In the genomic region with DNA sequence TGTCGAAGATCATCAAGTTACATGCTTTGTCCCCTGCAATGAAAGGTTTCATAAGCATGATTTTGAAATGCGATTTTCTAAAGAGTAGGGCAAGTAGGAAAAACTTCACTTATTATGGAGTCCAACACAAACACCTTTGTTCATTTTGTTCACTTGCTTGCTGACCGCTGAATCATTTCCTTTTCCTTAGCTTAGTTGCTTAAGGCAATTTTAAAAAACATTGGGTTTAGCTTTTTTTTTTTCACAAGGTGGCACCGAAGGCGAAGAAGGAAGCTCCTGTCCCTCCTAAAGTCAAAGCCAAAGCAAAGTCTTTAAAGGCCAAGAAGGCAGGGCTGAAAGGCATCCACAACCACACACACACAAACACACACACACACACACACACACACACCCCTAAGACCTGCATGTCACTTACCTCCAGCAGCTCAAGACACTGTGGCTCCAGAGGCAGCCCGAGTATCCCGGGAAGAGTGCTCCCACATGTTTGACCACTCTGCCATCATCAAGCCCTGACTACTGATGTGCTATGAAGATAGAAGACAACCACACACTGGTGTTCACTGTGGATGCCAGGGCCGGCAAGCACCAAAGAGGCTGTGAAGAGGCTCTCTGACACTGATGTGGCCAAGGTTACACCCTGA, we compare ENCODE assay signal across 13 cellular contexts. TPM values are rescaled to one million over a fixed set of nuclear protein-coding genes. Genes with fewer than 3 reads are reported as not detected.
A peak's percentile ranks its signal among the peaks of the same experiment; 100 is the strongest.
DNase-seq lines count a peak whose midpoint lies in the region; ATAC-seq and TF ChIP-seq lines count a peak whose summit lies in the region.
"Had no signal": no experiment of that assay in that cellular context is flagged by ENCODE, and none has a peak within 500 bp of the region (broad histone marks: within the 10 kb centered on the region; RNA-seq: fewer than 3 reads in every experiment).

No MANE protein-coding gene starts in this region.

- ATAC-seq in IMR-90 (ENCODE audit: low read depth) (no peak), GM21786 (IDR thresholded peaks at IDR 0.05; ENCODE audit: unreplicated experiment) (no peak), GM19351 (IDR thresholded peaks at IDR 0.05; ENCODE audit: unreplicated experiment) (no peak)
- ATAC-seq: activated CD8-positive, alpha-beta memory T cell treated with anti-CD3 and anti-CD28 coated beads, Interleukin-2, amount 10 ng/mL, durations not matched to agents 7 days and 5 days had no signal

- no peak overlapping the region for H2AK9ac ChIP-seq in IMR-90 (replicated peaks; ENCODE audit: low read depth, low read length, poor library complexity)

- H3K27me3 ChIP-seq in IMR-90 (ENCODE audit: control insufficient read depth, insufficient read depth, low read length), result no peaks in the 10 kb centered on the region
- H3K27me3 ChIP-seq in neutrophil, result no peaks in the 10 kb centered on the region
- H3K27me3 ChIP-seq: adrenal gland had no signal

- H4K20me1 ChIP-seq in IMR-90 (ENCODE audit: insufficient read depth, low read length), result peaks cover 4% of the 10 kb centered on the region; the same call in 1 of the 2 replicates

- H2AFZ ChIP-seq in IMR-90 (replicated peaks; ENCODE audit: low read length, poor library complexity), result no peak overlapping the region

- H3K4me1 ChIP-seq in IMR-90 (ENCODE audit: control insufficient read depth, insufficient read depth, low read length), result peaks cover 2% of the 10 kb centered on the region; the same call in 1 of the 2 replicates
- H3K4me1 ChIP-seq in neutrophil (ENCODE audit: control insufficient read depth in 1 of 2, insufficient read depth in 1 of 2, low read depth in 1 of 2, low read length in 1 of 2), result peaks cover 71 to 76% of the 10 kb centered on the region in 2 experiments

- H3K27ac ChIP-seq in IMR-90 (ENCODE audit: insufficient read depth, low read length) (no peak overlapping the region), coronary artery (peak overlapping the region; percentile 25 to 77), neutrophil (peak overlapping the region; percentile 93)
- H3K27ac ChIP-seq: adrenal gland had no signal

- H3K4ac ChIP-seq in IMR-90 (ENCODE audit: low read depth, low read length), result no peak overlapping the region

- H2BK20ac ChIP-seq in IMR-90 (ENCODE audit: low read depth, low read length), result no peak overlapping the region

- in situ Hi-C loops in IMR-90 (cut with MboI; ENCODE audit: low sequenced_read_pairs), result loop anchor here (10.0 kb wide), 1 partner anchor 254 kb away; no protein-coding TSS in a partner anchor

- 0 out of 2 replicates have a peak, but pooled peaks cover 5% of the 10 kb centered on the region for H3K9me1 ChIP-seq in IMR-90 (ENCODE audit: insufficient read depth, low read length)

- BruUV-seq in Calu3 (replicated peaks; lab: Mats Ljungman, UMichigan) (no TSS peak), IMR-90 (replicated peaks; lab: Mats Ljungman, UMichigan) (no TSS peak)

- H3K27ac Mint-ChIP-seq in Calu3 (ENCODE audit: unreplicated experiment), result peak overlapping the region; percentile 77
- H3K27ac Mint-ChIP-seq: activated CD8-positive, alpha-beta memory T cell treated with anti-CD3 and anti-CD28 coated beads, Interleukin-2, amount 10 ng/mL, durations not matched to agents 7 days and 5 days; CD8-positive, alpha-beta memory T cell; memory B cell had no signal

- dilution Hi-C loops in IMR-90 (cut with HindIII; ENCODE audit: low sequenced_read_pairs, unreplicated experiment), result no loop called here

- no peaks in the 10 kb centered on the region for H3K9me3 ChIP-seq in IMR-90 (ENCODE audit: control insufficient read depth, insufficient read depth, low read length)
- no peaks in the 10 kb centered on the region for H3K9me3 ChIP-seq in neutrophil
- H3K9me3 ChIP-seq: adrenal gland had no signal

- no peaks in the 10 kb centered on the region for H3K36me3 ChIP-seq in IMR-90 (ENCODE audit: control insufficient read depth, insufficient read depth, low read length)
- peaks cover 48% of the 10 kb centered on the region for H3K36me3 ChIP-seq in neutrophil
- H3K36me3 ChIP-seq: adrenal gland had no signal

- TF ChIP-seq POLR2A in IMR-90 (IDR thresholded peaks at IDR 0.05; ENCODE audit: low read depth, low read length), result no peak

- peaks cover 44% of the 10 kb centered on the region for H3K4me1 Mint-ChIP-seq in Calu3 (ENCODE audit: low read depth, unreplicated experiment)

- H3K18ac ChIP-seq in IMR-90 (ENCODE audit: low read depth, low read length), result no peak overlapping the region

- POLR2A ChIA-PET in IMR-90 (lab: Charles Lee; ENCODE audit: unreplicated experiment), result no interaction called here

- no peaks in the 10 kb centered on the region for H3K27me3 Mint-ChIP-seq in Calu3 (ENCODE audit: unreplicated experiment)

- H3K4me3 ChIP-seq in IMR-90 (ENCODE audit: insufficient read depth, low read depth, low read length), result no peak overlapping the region
- H3K4me3 ChIP-seq in coronary artery, result no peak overlapping the region
- peak overlapping the region; percentile 58 to 59 for H3K4me3 ChIP-seq in neutrophil (ENCODE audit: low read depth in 1 of 2, low read length in 1 of 2)
- H3K4me3 ChIP-seq: adrenal gland had no signal

- no peak for TF ChIP-seq RAD21 in IMR-90 (IDR thresholded peaks at IDR 0.05; ENCODE audit: low read length)

- 100% methylated on average over 1 of the region's 8 CpGs; no CpG with 5 or more reads in 1 of the 2 experiments for WGBS in IMR-90 (ENCODE audit: extremely low coverage in 2 of 2, insufficient read length in 1 of 2), 2 experiments

- H3K56ac ChIP-seq in IMR-90 (ENCODE audit: extremely low read depth, insufficient read depth, low read length), result no peak overlapping the region

- CTCF ChIA-PET in Calu3 (lab: Charles Lee) (interaction anchor here (0.7 to 1.4 kb wide), 11 partner anchors 10 to 358 kb away, joined by 3 to 7 read pairs (median 3); no protein-coding TSS in a partner anchor), IMR-90 (lab: Yijun Ruan, JAX) (no interaction called here)

- no peak overlapping the region for H2BK5ac ChIP-seq in IMR-90 (ENCODE audit: low read depth, low read length, poor library complexity, severe bottlenecking)

- H3K4me2 ChIP-seq in IMR-90 (ENCODE audit: low read depth, low read length), result no peak overlapping the region

- intact Hi-C loops in Calu3 (cut with micrococcal nuclease; ENCODE audit: unreplicated experiment) (no loop called here), IMR-90 (cut with micrococcal nuclease) (loop anchor here (10.0 kb wide), 1 partner anchor 684 kb away; no protein-coding TSS in a partner anchor)

- no peak overlapping the region for H3K14ac ChIP-seq in IMR-90 (replicated peaks; ENCODE audit: low read depth, low read length)

- H3K4me3 Mint-ChIP-seq in Calu3 (ENCODE audit: low read depth, unreplicated experiment), result peak overlapping the region; percentile 39
- H3K4me3 Mint-ChIP-seq: activated CD8-positive, alpha-beta memory T cell treated with anti-CD3 and anti-CD28 coated beads, Interleukin-2, amount 10 ng/mL, durations not matched to agents 7 days and 5 days; CD8-positive, alpha-beta memory T cell; memory B cell had no signal

- no peak overlapping the region for H4K91ac ChIP-seq in IMR-90 (ENCODE audit: insufficient read depth, low read depth, low read length)

- H4K5ac ChIP-seq in IMR-90 (ENCODE audit: low read depth, low read length), result no peak overlapping the region

- H2AK5ac ChIP-seq in IMR-90 (ENCODE audit: low read depth, low read length), result no peak overlapping the region

- H4K8ac ChIP-seq in IMR-90 (ENCODE audit: low read depth in 2 of 2, low read length in 2 of 2), result no peak overlapping the region

- H3K79me1 ChIP-seq in IMR-90 (ENCODE audit: low read depth in 1 of 2, low read length in 2 of 2), result no peaks in the 10 kb centered on the region

- H3K23ac ChIP-seq in IMR-90 (ENCODE audit: low read depth, low read length), result no peak overlapping the region

- no peak overlapping the region; the same call in 1 of the 2 replicates for H2BK120ac ChIP-seq in IMR-90 (ENCODE audit: low read depth, low read length)

- no peaks in the 10 kb centered on the region for H3K9me3 Mint-ChIP-seq in Calu3 (ENCODE audit: low read depth, unreplicated experiment)
- H3K9me3 Mint-ChIP-seq: CD8-positive, alpha-beta memory T cell; memory B cell had no signal

- TF ChIP-seq CTCF in Calu3 (IDR thresholded peaks at IDR 0.05; ENCODE audit: unreplicated experiment) (no peak), IMR-90 (conservative IDR thresholded peaks at IDR 0.05; ENCODE audit: low read depth, low read length) (no peak), coronary artery (IDR thresholded peaks at IDR 0.05) (no peak), neutrophil (IDR thresholded peaks at IDR 0.05) (no peak)

- DNase-seq in Calu3, result peak; percentile 19
- peak; percentile 35 for DNase-seq in IMR-90
- DNase-seq in coronary artery (ENCODE audit: low spot score), result no peak
- no peak for DNase-seq in cerebellar nuclear complex (lab: John Stamatoyannopoulos, UW)
- no peak for DNase-seq in retina
- DNase-seq: activated CD8-positive, alpha-beta memory T cell treated with anti-CD3 and anti-CD28 coated beads, Interleukin-2, amount 10 ng/mL, durations not matched to agents 7 days and 5 days; adrenal gland; CD8-positive, alpha-beta memory T cell; MV-4-11 had no signal

- no peak overlapping the region for H2BK15ac ChIP-seq in IMR-90 (ENCODE audit: low read depth, low read length)

- peaks cover 34% of the 10 kb centered on the region for H3K36me3 Mint-ChIP-seq in Calu3 (ENCODE audit: insufficient read depth, unreplicated experiment)
- H3K36me3 Mint-ChIP-seq: activated CD8-positive, alpha-beta memory T cell treated with anti-CD3 and anti-CD28 coated beads, Interleukin-2, amount 10 ng/mL, durations not matched to agents 7 days and 5 days; CD8-positive, alpha-beta memory T cell had no signal

- H3K9ac ChIP-seq in IMR-90 (ENCODE audit: low read depth, low read length), result no peak overlapping the region

TF ChIP-seq in IMR-90, 13 proteins besides CTCF, POLR2A, EP300 and RAD21 (continues in another document):
- no peak for TF ChIP-seq RCOR1 (IDR thresholded peaks at IDR 0.05; ENCODE audit: insufficient replicate concordance, low read length)
- no peak for TF ChIP-seq NFE2L2 (IDR thresholded peaks at IDR 0.05; ENCODE audit: low read depth, low read length)
- TF ChIP-seq FOS (IDR thresholded peaks at IDR 0.05; ENCODE audit: low read depth, low read length), result no peak
- TF ChIP-seq CEBPB (IDR thresholded peaks at IDR 0.05; ENCODE audit: low read depth, low read length), result no peak

RNA-seq across cellular contexts. Expression of gene MANSC1, which starts 11.4 kb away (rescaled TPM):
- 71.8 and 74.5 TPM in 2 replicates for total RNA-seq in Calu3 (2022)
- 1.1 TPM in 2 replicates for total RNA-seq in IMR-90 (2012; rRNA removed)
- 1.9 and 2.2 TPM in 2 replicates for polyA plus RNA-seq in IMR-90 (2012; rRNA removed)
- polyA plus RNA-seq in IMR-90 (2012; cell fraction: cytosol; rRNA removed), result 1.6 and 2.0 TPM in 2 replicates
- polyA plus RNA-seq in IMR-90 (2012; cell fraction: nucleus; rRNA removed; ENCODE audit: low replicate concordance), result 0.11 and 0.71 TPM in 2 replicates

RNA-seq across cellular contexts. Expression of gene BORCS5, which starts 18.2 kb away (rescaled TPM):
- 9.3 and 11.5 TPM in 2 replicates for total RNA-seq in Calu3 (2022)
- 14.7 and 18.3 TPM in 2 replicates for total RNA-seq in IMR-90 (2012; rRNA removed)
- 12.2 and 14.4 TPM in 2 replicates for polyA plus RNA-seq in IMR-90 (2012; rRNA removed)
- 8.1 and 9.6 TPM in 2 replicates for polyA plus RNA-seq in IMR-90 (2012; cell fraction: cytosol; rRNA removed)
- polyA plus RNA-seq in IMR-90 (2012; cell fraction: nucleus; rRNA removed; ENCODE audit: low replicate concordance), result 4.5 and 9.3 TPM in 2 replicates

Comparison
In these comparisons a context has a peak if more than half of its experiments do, and no peak if none do; other contexts are left out.
1. DNase-seq: peak in Calu3 (single experiment) and IMR-90 (single experiment); none in coronary artery (single experiment), cerebellar nuclear complex (0 of 2) and retina (single experiment).
2. H3K4me3 ChIP-seq: peak in neutrophil (2 of 2); none in IMR-90 (single experiment) and coronary artery (single experiment).
3. RNA of gene MANSC1, which starts 11.4 kb away (total RNA-seq): 71.8 to 74.5 TPM in Calu3; 1.1 TPM in IMR-90; every median in the first group is over 10 times any median in the second.